Comparison of ENCODE assay signal across 17 cellular contexts in the genomic region with DNA sequence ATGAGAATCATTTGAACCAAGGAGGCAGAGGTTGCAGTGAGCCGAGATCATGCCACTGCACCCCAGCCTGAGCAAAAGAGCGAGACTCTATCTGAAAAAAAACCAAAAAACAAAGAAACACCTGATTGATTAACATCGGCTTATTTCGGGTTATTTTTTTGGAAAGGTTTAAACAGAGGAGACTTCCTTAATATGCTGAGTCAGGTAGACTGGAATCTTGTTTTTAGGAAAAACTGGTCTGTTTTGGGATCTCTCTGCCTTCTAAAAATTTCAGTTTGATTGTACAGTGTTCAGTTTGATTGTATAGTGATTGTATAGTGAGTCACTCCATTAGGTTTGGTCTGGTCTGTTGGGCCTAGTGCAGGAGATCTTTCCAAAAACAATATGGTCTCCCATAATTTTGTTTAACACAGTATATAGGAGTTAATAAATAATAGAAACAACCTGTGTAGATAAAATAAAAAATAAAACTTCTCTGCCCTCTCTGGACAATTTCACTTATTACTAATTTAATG.
DNase-seq lines count a peak whose midpoint lies in the region; ATAC-seq, FAIRE-seq and TF ChIP-seq lines count a peak whose summit lies in the region.
"Had no signal": no experiment of that assay in that cellular context is flagged by ENCODE, and none has a peak within 500 bp of the region (broad histone marks: within the 10 kb centered on the region; RNA-seq: fewer than 3 reads in every experiment).

No MANE protein-coding gene starts in this region.

- no peak for TF ChIP-seq EP300 in K562 (IDR thresholded peaks at IDR 0.05; ENCODE audit: low read length)

- in situ Hi-C loops in K562 (cut with MboI) = no loop called here

- H3K4me3 ChIP-seq in GM23338 (no peak overlapping the region), K562 (no peak overlapping the region)
- H3K4me3 ChIP-seq: GM12878 had no signal

- no peaks in the 10 kb centered on the region for H3K4me1 Mint-ChIP-seq in GM23338
- H3K4me1 Mint-ChIP-seq: CD4-positive, CD25-positive, alpha-beta regulatory T cell; CD8-positive, alpha-beta memory T cell had no signal

- no peaks in the 10 kb centered on the region for H3K4me1 ChIP-seq in GM23338 (ENCODE audit: insufficient read depth)
- no peaks in the 10 kb centered on the region for H3K4me1 ChIP-seq in K562 (replicated peaks in 1 of 2; ENCODE audit: control insufficient read depth in 2 of 2, insufficient read depth in 2 of 2, low read length in 2 of 2)
- H3K4me1 ChIP-seq: BE2C had no signal

- no peaks in the 10 kb centered on the region for H3K9me3 ChIP-seq in K562 (replicated peaks; ENCODE audit: control insufficient read depth, insufficient read depth, low read depth, low read length)
- H3K9me3 ChIP-seq: BE2C had no signal

- no peaks in the 10 kb centered on the region for H3K27me3 Mint-ChIP-seq in GM23338 (ENCODE audit: insufficient read depth, low read depth, poor library complexity)
- H3K27me3 Mint-ChIP-seq: CD4-positive, CD25-positive, alpha-beta regulatory T cell; CD8-positive, alpha-beta memory T cell had no signal

- intact Hi-C loops in K562 (cut with micrococcal nuclease) (no loop called here), head of caudate nucleus (cut with DNase I) (no loop called here)

- no peak overlapping the region for H3K27ac Mint-ChIP-seq in GM23338
- H3K27ac Mint-ChIP-seq: CD4-positive, CD25-positive, alpha-beta regulatory T cell; CD8-positive, alpha-beta memory T cell had no signal

- H3K4me2 ChIP-seq in GM23338 (no peak overlapping the region), K562 (ENCODE audit: insufficient read depth, low read length) (no peak overlapping the region)

- H3K79me2 ChIP-seq in GM23338 (replicated peaks; ENCODE audit: insufficient read depth) (no peaks in the 10 kb centered on the region), K562 (ENCODE audit: control insufficient read depth, insufficient read depth, low read length) (no peaks in the 10 kb centered on the region)

- ATAC-seq in GM23338 (no peak), K562 (no peak), HG03135 (IDR thresholded peaks at IDR 0.05; ENCODE audit: unreplicated experiment) (no peak)
- ATAC-seq: GM12878 had no signal

- WGBS in K562 (ENCODE audit: insufficient coverage, low coverage, missing lambda C conversion rate) = 0% methylated on average over 4 of the region's 4 CpGs

- DNase-seq in D721Med (ENCODE audit: insufficient read length, low spot score) (no peak), GM23338 (ENCODE audit: low spot score) (no peak), K562 (ENCODE audit: extremely low read depth in 1 of 4, low spot score in 3 of 4) (no peak), stromal cell of bone marrow (ENCODE audit: low read depth) (peak; percentile 3), activated T-cell treated with anti-CD3 and anti-CD28 coated beads for 4 hours (no peak), head of caudate nucleus (no peak)
- DNase-seq: ACHN; BE2C; C1 segment of cervical spinal cord; CD4-positive, CD25-positive, alpha-beta regulatory T cell; CD8-positive, alpha-beta memory T cell; COR-L47; DMS79; HCEC 1CT had no signal

- TF ChIP-seq CTCF in D721Med (IDR thresholded peaks at IDR 0.05; ENCODE audit: insufficient read depth, missing control alignments) (no peak), GM23338 (conservative IDR thresholded peaks at IDR 0.05; ENCODE audit: low read depth in 2 of 2) (no peak), K562 (IDR thresholded peaks at IDR 0.05 in 2 of 3, conservative IDR thresholded peaks at IDR 0.05 in 1 of 3; ENCODE audit: insufficient read depth in 2 of 3, low read depth in 1 of 3, low read length in 3 of 3) (no peak)

- peak; percentile 29 for FAIRE-seq in D721Med (lab: Jason Lieb, UNC)
- no peak for FAIRE-seq in K562 (lab: Jason Lieb, UNC)
- FAIRE-seq: GM12878, H54 had no signal

- POLR2A ChIA-PET in K562 (lab: Yijun Ruan, JAX) = no interaction called here

- no TSS peak for BruUV-seq in K562 (replicated peaks; lab: Mats Ljungman, UMichigan)

- no peaks in the 10 kb centered on the region for H3K36me3 ChIP-seq in GM23338 (ENCODE audit: insufficient read depth)
- H3K36me3 ChIP-seq in K562 (ENCODE audit: control insufficient read depth, insufficient read depth, low read length) = no peaks in the 10 kb centered on the region
- H3K36me3 ChIP-seq: BE2C had no signal

- H4K20me1 ChIP-seq in GM23338 (replicated peaks; ENCODE audit: insufficient read depth) (no peaks in the 10 kb centered on the region), K562 (replicated peaks; ENCODE audit: control insufficient read depth, insufficient read depth, low read length) (no peaks in the 10 kb centered on the region)

- H3K4me3 Mint-ChIP-seq in GM23338 = no peak overlapping the region
- H3K4me3 Mint-ChIP-seq: CD4-positive, CD25-positive, alpha-beta regulatory T cell; CD8-positive, alpha-beta memory T cell had no signal

- no peaks in the 10 kb centered on the region for H3K9me1 ChIP-seq in K562 (ENCODE audit: control insufficient read depth, insufficient read depth, low read length)

- no peaks in the 10 kb centered on the region for H3F3A ChIP-seq in GM23338 (replicated peaks; ENCODE audit: low read depth)

- 0 out of 2 replicates have a peak overlapping the region, but pooled peaks have one; percentile 38 for H2AFZ ChIP-seq in GM23338
- H2AFZ ChIP-seq in K562 (ENCODE audit: low read depth, low read length) = no peak overlapping the region

- CTCF ChIA-PET in K562 (lab: Yijun Ruan, JAX; ENCODE audit: low intra/inter-chr PET ratio) = no interaction called here

- no peaks in the 10 kb centered on the region for H3K27me3 ChIP-seq in GM23338 (ENCODE audit: insufficient read depth)
- H3K27me3 ChIP-seq in K562 (ENCODE audit: control insufficient read depth in 2 of 2, insufficient read depth in 2 of 2, low read length in 2 of 2) = no peaks in the 10 kb centered on the region
- H3K27me3 ChIP-seq: BE2C had no signal

- H3K9me3 Mint-ChIP-seq in GM23338 = no peaks in the 10 kb centered on the region

- H3K9me2 ChIP-seq in GM23338 (ENCODE audit: insufficient read depth) = no peaks in the 10 kb centered on the region

- no peak for TF ChIP-seq POLR2A in K562 (conservative IDR thresholded peaks at IDR 0.05)

- H3K36me3 Mint-ChIP-seq in GM23338 (ENCODE audit: low read depth) = no peaks in the 10 kb centered on the region
- H3K36me3 Mint-ChIP-seq: CD4-positive, CD25-positive, alpha-beta regulatory T cell; CD8-positive, alpha-beta memory T cell had no signal

- H3K27ac ChIP-seq in GM23338 (ENCODE audit: low read depth) (no peak overlapping the region), K562 (ENCODE audit: extremely low read depth, low read depth, low read length) (no peak overlapping the region)

- no peak overlapping the region for H3K9ac ChIP-seq in K562 (ENCODE audit: insufficient read depth in 1 of 2, low read depth in 2 of 2, low read length in 2 of 2)

- no peak for TF ChIP-seq RAD21 in K562 (CRISPR knock-in tag; conservative IDR thresholded peaks at IDR 0.05 in 1 of 2, IDR thresholded peaks at IDR 0.05 in 1 of 2)

TF ChIP-seq in GM23338, 12 proteins besides CTCF, POLR2A, EP300 and RAD21 (continues in another document):
- TF ChIP-seq ZNF331 (CRISPR knock-in tag; IDR thresholded peaks at IDR 0.05; ENCODE audit: low read depth) = no peak
- no peak for TF ChIP-seq JUNB (IDR thresholded peaks at IDR 0.05; ENCODE audit: unreplicated experiment)

TF ChIP-seq in K562, 482 proteins besides CTCF, POLR2A, EP300 and RAD21:
- peak; percentile 57 for TF ChIP-seq MAFG (tag; conservative IDR thresholded peaks at IDR 0.05)
- TF ChIP-seq ZNF316 (IDR thresholded peaks at IDR 0.05) = peak; percentile 48; the same call in 1 of the 2 replicates
- TF ChIP-seq C11orf30 (IDR thresholded peaks at IDR 0.05; ENCODE audit: low read depth) = peak; percentile 35; the same call in 1 of the 2 replicates
- TF ChIP-seq MAFF (IDR thresholded peaks at IDR 0.05; ENCODE audit: low read length) = peak; percentile 68
- TF ChIP-seq ETV5 (CRISPR knock-in tag; IDR thresholded peaks at IDR 0.05; ENCODE audit: low read depth) = no peak
- TF ChIP-seq MAFK (IDR thresholded peaks at IDR 0.05; ENCODE audit: low read length) = peak; percentile 59; the same call in 1 of the 2 replicates
- TF ChIP-seq ZBTB49 (CRISPR knock-in tag; IDR thresholded peaks at IDR 0.05; ENCODE audit: borderline replicate concordance) = no peak
